Comparison of ENCODE assay signal across 8 cellular contexts in genomic region chr14:102063092-102063807, GRCh38. TPM values are rescaled to one million over a fixed set of nuclear protein-coding genes. Genes with fewer than 3 reads are reported as not detected.
A peak's percentile ranks its signal among the peaks of the same experiment; 100 is the strongest.
DNase-seq lines count a peak whose midpoint lies in the region; ATAC-seq, FAIRE-seq and TF ChIP-seq lines count a peak whose summit lies in the region.

No MANE protein-coding gene starts in this region.

- TF ChIP-seq RAD21 in A549 (conservative IDR thresholded peaks at IDR 0.05 in 1 of 2, IDR thresholded peaks at IDR 0.05 in 1 of 2) = peak; percentile 59 to 60

- H3K4me1 ChIP-seq in A549 (no peaks in the 10 kb centered on the region), adipocyte (ENCODE audit: control insufficient read depth, insufficient read depth, low read length) (peaks cover 9% of the 10 kb centered on the region), heart left ventricle (peaks cover 0 to 11% (median 5%) of the 10 kb centered on the region in 12 donors)

- POLR2A ChIA-PET in A549 (lab: Yijun Ruan, JAX) = interaction anchor here (0.6 kb wide), 1 partner anchor 15 kb away, joined by 3 read pairs; no protein-coding TSS in a partner anchor

- peak; percentile 51 for TF ChIP-seq CTCF in A549 (IDR thresholded peaks at IDR 0.05)
- peak; percentile 40 for TF ChIP-seq CTCF in NB4 (IDR thresholded peaks at IDR 0.05; ENCODE audit: low read depth, low read length)
- peak; percentile 29 to 64 (median 54) for TF ChIP-seq CTCF in heart left ventricle (IDR thresholded peaks at IDR 0.05)

- H3K4me3 ChIP-seq in A549 = no peak overlapping the region
- no peak overlapping the region for H3K4me3 ChIP-seq in NB4 (ENCODE audit: low read depth, low read length)
- H3K4me3 ChIP-seq in adipocyte (ENCODE audit: low read length) = no peak overlapping the region
- H3K4me3 ChIP-seq in heart left ventricle = peak overlapping the region in 1 of 12 donors; percentile 7

- intact Hi-C loops in heart left ventricle (cut with DNase I) = loop anchor here in 8 of 10 donors (1.0 to 10.0 kb wide), 5 partner anchors 33 to 252 kb away; partner anchors contain the start of gene ZNF839 (in 1 of the 8)

- no peaks in the 10 kb centered on the region for H3K27me3 ChIP-seq in adipocyte (replicated peaks; ENCODE audit: control insufficient read depth, insufficient read depth, low read length)
- no peaks in the 10 kb centered on the region for H3K27me3 ChIP-seq in heart left ventricle

- DNase-seq in A549 (ENCODE audit: low read depth in 1 of 2, low spot score in 1 of 2) (peak; percentile 81 to 89), NB4 (ENCODE audit: low read depth) (peak; percentile 91), T follicular helper cell (ENCODE audit: low read depth) (peak; percentile 58), adipocyte (ENCODE audit: low read depth) (peak; percentile 83), heart left ventricle (peak; percentile 83 to 92 (median 86)), renal cortical epithelial cell (ENCODE audit: low read depth) (peak; percentile 95)

- H3K4me2 ChIP-seq in A549 = peak overlapping the region; percentile 39

- no peak for FAIRE-seq in A549 (lab: Jason Lieb, UNC)

- WGBS in A549 (ENCODE audit: missing lambda C conversion rate) = 35% methylated on average over 26 of the region's 26 CpGs
- WGBS in heart left ventricle, 4 donors = 18 to 21% (median 20%) methylated on average over 20 to 26 of the region's 26 CpGs

- TF ChIP-seq EP300 in A549 (IDR thresholded peaks at IDR 0.05) = no peak

- H3K9ac ChIP-seq in adipocyte (ENCODE audit: low read length) = no peak overlapping the region

- peak; percentile 83 to 93 for ATAC-seq in A549
- ATAC-seq in GM18867 (IDR thresholded peaks at IDR 0.05; ENCODE audit: unreplicated experiment) = peak; percentile 47
- ATAC-seq in heart left ventricle = peak; percentile 57 to 98 (median 96)
- ATAC-seq in GM18870 (IDR thresholded peaks at IDR 0.05; ENCODE audit: unreplicated experiment) = no peak

- 0 out of 3 replicates have a peak, but pooled peaks cover 2% of the 10 kb centered on the region for H3K9me3 ChIP-seq in A549
- no peaks in the 10 kb centered on the region for H3K9me3 ChIP-seq in adipocyte (ENCODE audit: control insufficient read depth, low read length)
- H3K9me3 ChIP-seq in heart left ventricle = peaks cover 0 to 2% (median 0%) of the 10 kb centered on the region in 12 donors

- CTCF ChIA-PET in A549 (lab: Yijun Ruan, JAX) = interaction anchor here (0.6 to 4.0 kb wide), 26 partner anchors 9 to 393 kb away, joined by 3 to 29 read pairs (median 4); no protein-coding TSS in a partner anchor

- TF ChIP-seq POLR2A in A549 (IDR thresholded peaks at IDR 0.05; ENCODE audit: low read length) (no peak), NB4 (IDR thresholded peaks at IDR 0.05; ENCODE audit: extremely low read depth, insufficient read length) (no peak), heart left ventricle (IDR thresholded peaks at IDR 0.05) (no peak)

- H3K27ac ChIP-seq in A549 (no peak overlapping the region), heart left ventricle (no peak overlapping the region)

- no peaks in the 10 kb centered on the region for H3K36me3 ChIP-seq in adipocyte (ENCODE audit: control insufficient read depth, insufficient read depth, low read length, severe bottlenecking)
- no peaks in the 10 kb centered on the region for H3K36me3 ChIP-seq in heart left ventricle

TF ChIP-seq in A549, 52 proteins besides CTCF, POLR2A, EP300 and RAD21:
- TF ChIP-seq EHF (CRISPR knock-in tag; IDR thresholded peaks at IDR 0.05) (no peak), SMC3 (IDR thresholded peaks at IDR 0.05) (peak; percentile 72)

RNA-seq across cellular contexts. Expression of gene HSP90AA1, which starts 23.6 kb away (rescaled TPM):
- polyA plus RNA-seq in A549 (2011; rRNA removed) (944 and 1,087 TPM in 2 replicates), A549 (2017; fragmentation: RNase III; extraction: RNeasy Plus Mini Kit Qiagen cat#74134 plus additional on column Dnase treatment) (1,680 to 2,326 TPM (median 1,864 TPM) in 3 replicates), heart left ventricle (100 to 1,000 TPM; 377 to 956 TPM)
- polyA plus RNA-seq in A549 (2012; cell fraction: cytosol; rRNA removed) = 384 and 510 TPM in 2 replicates
- polyA plus RNA-seq in A549 (2012; cell fraction: nucleus; rRNA removed) = 279 and 366 TPM in 2 replicates
- 429 and 465 TPM in 2 replicates for polyA minus RNA-seq in A549 (2011; rRNA and poly(A)+ RNA removed)
- total RNA-seq in heart left ventricle (100 to 1,000 TPM; 351 to 854 (median 427) TPM), renal cortical epithelial cell (927 and 1,172 TPM in 2 replicates)
